2 cellular contexts compared by ENCODE assay signal in genomic region chr10:22315455-22316285, GRCh38.
A peak's percentile ranks its signal among the peaks of the same experiment; 100 is the strongest.
TF ChIP-seq lines count a peak whose summit lies in the region.

No MANE protein-coding gene starts in this region.

TF ChIP-seq in K562, 482 proteins besides CTCF, POLR2A, EP300 and RAD21 (continues in another document):
- TF ChIP-seq MTF1 (CRISPR knock-in tag; IDR thresholded peaks at IDR 0.05; ENCODE audit: borderline replicate concordance) (peak; percentile 23; the same call in 1 of the 2 replicates), NR0B1 (IDR thresholded peaks at IDR 0.05; ENCODE audit: partially characterized antibody) (no peak), ZNF407 (IDR thresholded peaks at IDR 0.05; ENCODE audit: low read depth) (no peak), ZNF699 (CRISPR knock-in tag; IDR thresholded peaks at IDR 0.05; ENCODE audit: insufficient replicate concordance) (no peak), ZBTB49 (CRISPR knock-in tag; IDR thresholded peaks at IDR 0.05; ENCODE audit: borderline replicate concordance) (no peak), ATF6 (CRISPR knock-in tag; IDR thresholded peaks at IDR 0.05) (peak; percentile 43; the same call in 1 of the 2 replicates), SMARCE1 (IDR thresholded peaks at IDR 0.05) (peak; percentile 40; the same call in 1 of the 2 replicates), ZBTB7A (IDR thresholded peaks at IDR 0.05; ENCODE audit: borderline replicate concordance, control insufficient read depth, low read depth, low read length) (peak; percentile 89; the same call in 1 of the 2 replicates), NFXL1 (CRISPR knock-in tag; IDR thresholded peaks at IDR 0.05) (no peak)

TF ChIP-seq in HepG2, 621 proteins besides CTCF, POLR2A, EP300 and RAD21 (continues in another document):
- TF ChIP-seq MTA3 (CRISPR knock-in tag; IDR thresholded peaks at IDR 0.05): no peak
- TF ChIP-seq MTF1 (CRISPR knock-in tag; IDR thresholded peaks at IDR 0.05): no peak
- TF ChIP-seq THAP8 (CRISPR knock-in tag; IDR thresholded peaks at IDR 0.05; ENCODE audit: borderline replicate concordance): no peak; the same call in 1 of the 2 replicates
- TF ChIP-seq POGZ (CRISPR knock-in tag; IDR thresholded peaks at IDR 0.05): no peak; the same call in 1 of the 2 replicates
- TF ChIP-seq AHR (CRISPR knock-in tag; IDR thresholded peaks at IDR 0.05): no peak
- TF ChIP-seq IKZF4 (CRISPR knock-in tag; IDR thresholded peaks at IDR 0.05; ENCODE audit: borderline replicate concordance, low read depth, not compliant biosample characterization): no peak
- TF ChIP-seq KMT2B (CRISPR knock-in tag; IDR thresholded peaks at IDR 0.05): no peak
- no peak for TF ChIP-seq SSRP1 (CRISPR knock-in tag; IDR thresholded peaks at IDR 0.05)
- TF ChIP-seq KAT2B (IDR thresholded peaks at IDR 0.05; ENCODE audit: borderline replicate concordance, low read depth, low read length): no peak
- TF ChIP-seq ZNF224 (CRISPR knock-in tag; IDR thresholded peaks at IDR 0.05): no peak
- no peak for TF ChIP-seq ATF2 (CRISPR knock-in tag; IDR thresholded peaks at IDR 0.05)
- TF ChIP-seq CBFB (CRISPR knock-in tag; IDR thresholded peaks at IDR 0.05): no peak
- no peak for TF ChIP-seq SP5 (CRISPR knock-in tag; IDR thresholded peaks at IDR 0.05; ENCODE audit: borderline replicate concordance, low read depth)
- no peak for TF ChIP-seq ZEB1 (IDR thresholded peaks at IDR 0.05; ENCODE audit: insufficient replicate concordance, low read depth)
- no peak for TF ChIP-seq YEATS2 (CRISPR knock-in tag; IDR thresholded peaks at IDR 0.05; ENCODE audit: borderline replicate concordance)
- no peak for TF ChIP-seq HNRNPH1 (optimal IDR thresholded peaks at IDR 0.05; ENCODE audit: low read depth, low read length)
- no peak for TF ChIP-seq ZNF451 (CRISPR knock-in tag; IDR thresholded peaks at IDR 0.05)
- TF ChIP-seq ZBTB38 (CRISPR knock-in tag; IDR thresholded peaks at IDR 0.05): no peak
- TF ChIP-seq RXRB (CRISPR knock-in tag; IDR thresholded peaks at IDR 0.05; ENCODE audit: borderline replicate concordance): no peak
- TF ChIP-seq PPARG (CRISPR knock-in tag; conservative IDR thresholded peaks at IDR 0.05): no peak
- no peak for TF ChIP-seq ZNF7 (CRISPR knock-in tag; IDR thresholded peaks at IDR 0.05)
- no peak for TF ChIP-seq TAF15 (IDR thresholded peaks at IDR 0.05; ENCODE audit: low read depth, low read length, poor library complexity, severe bottlenecking)
- peak; percentile 33; the same call in 1 of the 2 replicates for TF ChIP-seq FOXC1 (CRISPR knock-in tag; IDR thresholded peaks at IDR 0.05; ENCODE audit: borderline replicate concordance)
- TF ChIP-seq ZNF577 (CRISPR knock-in tag; IDR thresholded peaks at IDR 0.05; ENCODE audit: borderline replicate concordance, low read depth): no peak
- TF ChIP-seq CBX1 (IDR thresholded peaks at IDR 0.05; ENCODE audit: low read depth): no peak
- no peak for TF ChIP-seq ZNF660 (CRISPR knock-in tag; IDR thresholded peaks at IDR 0.05; ENCODE audit: borderline replicate concordance, low read depth)
- peak; percentile 8; the same call in 1 of the 2 replicates for TF ChIP-seq SOX13 (IDR thresholded peaks at IDR 0.05)
- TF ChIP-seq SOX13 (CRISPR knock-in tag; conservative IDR thresholded peaks at IDR 0.05 in 1 of 2, IDR thresholded peaks at IDR 0.05 in 1 of 2): no peak
- no peak for TF ChIP-seq AGO1 (IDR thresholded peaks at IDR 0.05; ENCODE audit: low read depth, low read length, poor library complexity, severe bottlenecking)
- TF ChIP-seq ZNF790 (CRISPR knock-in tag; IDR thresholded peaks at IDR 0.05; ENCODE audit: borderline replicate concordance): no peak
- peak; percentile 40; the same call in 1 of the 2 replicates for TF ChIP-seq BRCA1 (CRISPR knock-in tag; IDR thresholded peaks at IDR 0.05)
- TF ChIP-seq POGK (CRISPR knock-in tag; conservative IDR thresholded peaks at IDR 0.05): peak; percentile 37; the same call in 1 of the 2 replicates
- TF ChIP-seq RFX5 (IDR thresholded peaks at IDR 0.05; ENCODE audit: low read depth, low read length): no peak
- TF ChIP-seq GTF3A (CRISPR knock-in tag; conservative IDR thresholded peaks at IDR 0.05): no peak
- no peak for TF ChIP-seq NKX3-1 (CRISPR knock-in tag; IDR thresholded peaks at IDR 0.05)
- TF ChIP-seq REL (CRISPR knock-in tag; conservative IDR thresholded peaks at IDR 0.05): no peak
- no peak for TF ChIP-seq LRRFIP1 (CRISPR knock-in tag; conservative IDR thresholded peaks at IDR 0.05)
- no peak for TF ChIP-seq DBP (CRISPR knock-in tag; IDR thresholded peaks at IDR 0.05; ENCODE audit: not compliant biosample characterization)
- no peak for TF ChIP-seq ZKSCAN5 (CRISPR knock-in tag; IDR thresholded peaks at IDR 0.05)
- TF ChIP-seq CBX2 (IDR thresholded peaks at IDR 0.05; ENCODE audit: low read depth, low read length): peak; percentile 96
- TF ChIP-seq CBX2 (CRISPR knock-in tag; IDR thresholded peaks at IDR 0.05; ENCODE audit: low read depth): peak; percentile 71; the same call in 1 of the 2 replicates
- peak; percentile 5; the same call in 1 of the 2 replicates for TF ChIP-seq MYPOP (CRISPR knock-in tag; IDR thresholded peaks at IDR 0.05)
- TF ChIP-seq RAD51 (IDR thresholded peaks at IDR 0.05; ENCODE audit: borderline replicate concordance): no peak
- no peak for TF ChIP-seq ZNF234 (CRISPR knock-in tag; conservative IDR thresholded peaks at IDR 0.05)
- no peak for TF ChIP-seq ZSCAN5A (CRISPR knock-in tag; IDR thresholded peaks at IDR 0.05; ENCODE audit: borderline replicate concordance)
- TF ChIP-seq BORCS8-MEF2B (CRISPR knock-in tag; IDR thresholded peaks at IDR 0.05): no peak
- no peak for TF ChIP-seq NFYB (CRISPR knock-in tag; IDR thresholded peaks at IDR 0.05)
- TF ChIP-seq NFRKB (IDR thresholded peaks at IDR 0.05): no peak
- TF ChIP-seq ZBTB7B (CRISPR knock-in tag; IDR thresholded peaks at IDR 0.05): no peak; the same call in 1 of the 2 replicates
- TF ChIP-seq NR1H2 (CRISPR knock-in tag; IDR thresholded peaks at IDR 0.05; ENCODE audit: borderline replicate concordance, low read depth): no peak
- TF ChIP-seq THAP11 (CRISPR knock-in tag; IDR thresholded peaks at IDR 0.05): no peak
- no peak for TF ChIP-seq ZFP41 (CRISPR knock-in tag; IDR thresholded peaks at IDR 0.05; ENCODE audit: borderline replicate concordance)
- TF ChIP-seq ZFP36 (IDR thresholded peaks at IDR 0.05; ENCODE audit: borderline replicate concordance, low read depth, low read length, partially characterized antibody): peak; percentile 17
- TF ChIP-seq RBM39 (IDR thresholded peaks at IDR 0.05; ENCODE audit: low read depth, low read length, poor library complexity, severe bottlenecking): peak; percentile 52
- TF ChIP-seq CCAR2 (optimal IDR thresholded peaks at IDR 0.05; ENCODE audit: low read depth, low read length): no peak
- TF ChIP-seq ZZZ3 (CRISPR knock-in tag; IDR thresholded peaks at IDR 0.05; ENCODE audit: borderline replicate concordance): no peak
- no peak for TF ChIP-seq ZNF501 (CRISPR knock-in tag; IDR thresholded peaks at IDR 0.05)
- no peak for TF ChIP-seq YEATS4 (CRISPR knock-in tag; IDR thresholded peaks at IDR 0.05; ENCODE audit: borderline replicate concordance)
- no peak for TF ChIP-seq MNT (IDR thresholded peaks at IDR 0.05)
- no peak for TF ChIP-seq PHF20 (CRISPR knock-in tag; IDR thresholded peaks at IDR 0.05)
- no peak for TF ChIP-seq ZBTB37 (CRISPR knock-in tag; IDR thresholded peaks at IDR 0.05)
